ENCODE assay signal across 1 cellular context in the genomic region with DNA sequence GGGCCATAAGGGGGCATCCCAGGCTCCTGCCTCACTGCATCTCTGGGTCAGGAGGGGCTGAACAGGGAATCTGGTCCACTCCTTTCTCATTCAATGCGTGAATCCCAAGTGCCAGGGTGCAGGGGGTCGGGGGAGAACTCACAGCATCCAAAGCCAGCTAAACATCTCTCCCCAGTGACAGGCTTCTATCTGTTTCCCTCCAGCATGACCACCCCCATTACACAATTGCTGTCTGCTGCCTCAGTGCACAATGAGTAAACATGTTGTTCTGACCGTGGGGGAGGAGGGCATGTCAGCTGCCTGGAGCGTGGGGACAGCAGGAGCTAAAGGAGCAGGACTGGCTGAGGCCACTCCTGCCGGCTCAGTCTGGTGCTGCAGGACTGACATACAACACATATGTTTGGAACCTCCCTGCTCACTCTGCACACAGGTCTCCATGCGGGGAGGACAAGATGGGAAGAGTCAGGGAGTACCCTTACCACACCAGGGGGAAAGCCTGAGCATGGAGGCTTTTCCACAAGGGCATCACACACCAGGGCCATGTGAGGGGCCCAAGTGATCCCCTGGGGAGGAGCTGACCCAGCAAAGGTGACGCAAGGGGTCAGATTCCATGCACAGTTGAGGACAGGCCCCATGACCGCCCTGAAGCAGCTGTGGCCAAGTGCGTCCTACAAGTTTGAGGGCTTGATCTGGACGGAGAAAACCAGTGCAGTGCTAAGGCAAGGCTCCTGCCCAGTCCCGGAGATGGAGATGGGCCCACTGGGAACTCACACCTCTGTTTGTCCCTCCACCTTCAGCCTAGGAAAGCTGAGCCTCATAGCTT.
TF ChIP-seq lines count a peak whose summit lies in the region.

No MANE protein-coding gene starts in this region.

TF ChIP-seq in HepG2, 621 proteins besides CTCF, POLR2A, EP300 and RAD21 (continued from another document and continues in another):
- TF ChIP-seq, protein P1, sequence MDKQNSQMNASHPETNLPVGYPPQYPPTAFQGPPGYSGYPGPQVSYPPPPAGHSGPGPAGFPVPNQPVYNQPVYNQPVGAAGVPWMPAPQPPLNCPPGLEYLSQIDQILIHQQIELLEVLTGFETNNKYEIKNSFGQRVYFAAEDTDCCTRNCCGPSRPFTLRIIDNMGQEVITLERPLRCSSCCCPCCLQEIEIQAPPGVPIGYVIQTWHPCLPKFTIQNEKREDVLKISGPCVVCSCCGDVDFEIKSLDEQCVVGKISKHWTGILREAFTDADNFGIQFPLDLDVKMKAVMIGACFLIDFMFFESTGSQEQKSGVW (CRISPR knock-in tag; IDR thresholded peaks at IDR 0.05; ENCODE audit: borderline replicate concordance) = no peak
- TF ChIP-seq, protein P2, sequence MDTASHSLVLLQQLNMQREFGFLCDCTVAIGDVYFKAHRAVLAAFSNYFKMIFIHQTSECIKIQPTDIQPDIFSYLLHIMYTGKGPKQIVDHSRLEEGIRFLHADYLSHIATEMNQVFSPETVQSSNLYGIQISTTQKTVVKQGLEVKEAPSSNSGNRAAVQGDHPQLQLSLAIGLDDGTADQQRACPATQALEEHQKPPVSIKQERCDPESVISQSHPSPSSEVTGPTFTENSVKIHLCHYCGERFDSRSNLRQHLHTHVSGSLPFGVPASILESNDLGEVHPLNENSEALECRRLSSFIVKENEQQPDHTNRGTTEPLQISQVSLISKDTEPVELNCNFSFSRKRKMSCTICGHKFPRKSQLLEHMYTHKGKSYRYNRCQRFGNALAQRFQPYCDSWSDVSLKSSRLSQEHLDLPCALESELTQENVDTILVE (CRISPR knock-in tag; IDR thresholded peaks at IDR 0.05) = no peak
- TF ChIP-seq HHEX (CRISPR knock-in tag; IDR thresholded peaks at IDR 0.05) (0 out of 2 replicates have a peak, but pooled peaks have one; percentile 21), ZNF644 (CRISPR knock-in tag; IDR thresholded peaks at IDR 0.05; ENCODE audit: low read depth) (no peak), CHCHD3 (CRISPR knock-in tag; IDR thresholded peaks at IDR 0.05) (no peak), POLR2G (IDR thresholded peaks at IDR 0.05; ENCODE audit: low read depth, low read length) (peak; percentile 66; the same call in 1 of the 2 replicates), GPN1 (CRISPR knock-in tag; IDR thresholded peaks at IDR 0.05; ENCODE audit: borderline replicate concordance) (no peak), MIER3 (CRISPR knock-in tag; IDR thresholded peaks at IDR 0.05; ENCODE audit: borderline replicate concordance) (peak; percentile 26; the same call in 1 of the 2 replicates), NCOA2 (CRISPR knock-in tag; IDR thresholded peaks at IDR 0.05) (no peak), BRD4 (CRISPR knock-in tag; IDR thresholded peaks at IDR 0.05) (no peak), ZMYM2 (CRISPR knock-in tag; IDR thresholded peaks at IDR 0.05) (no peak), NFKB2 (CRISPR knock-in tag; IDR thresholded peaks at IDR 0.05; ENCODE audit: borderline replicate concordance) (no peak; the same call in 1 of the 2 replicates), TARDBP (CRISPR knock-in tag; IDR thresholded peaks at IDR 0.05) (peak; percentile 76), KMT2A (CRISPR knock-in tag; IDR thresholded peaks at IDR 0.05) (no peak), IKZF1 (IDR thresholded peaks at IDR 0.05) (no peak), HDAC2 (CRISPR knock-in tag; IDR thresholded peaks at IDR 0.05) (peak; percentile 68), HNRNPK (IDR thresholded peaks at IDR 0.05; ENCODE audit: low read depth, low read length, poor library complexity, severe bottlenecking) (no peak), GATAD2A (CRISPR knock-in tag; IDR thresholded peaks at IDR 0.05) (peak; percentile 79), NFYC (CRISPR knock-in tag; IDR thresholded peaks at IDR 0.05) (no peak), TCF12 (IDR thresholded peaks at IDR 0.05) (no peak), TCF12 (CRISPR knock-in tag; IDR thresholded peaks at IDR 0.05) (no peak), REPIN1 (CRISPR knock-in tag; IDR thresholded peaks at IDR 0.05; ENCODE audit: borderline replicate concordance, low read depth) (peak; percentile 40; the same call in 1 of the 2 replicates), TBX2 (CRISPR knock-in tag; IDR thresholded peaks at IDR 0.05; ENCODE audit: borderline replicate concordance) (peak; percentile 84), ZNF205 (CRISPR knock-in tag; IDR thresholded peaks at IDR 0.05) (no peak), RFX1 (IDR thresholded peaks at IDR 0.05) (no peak), ZFP36 (IDR thresholded peaks at IDR 0.05; ENCODE audit: borderline replicate concordance, low read depth, low read length, partially characterized antibody) (no peak), ZNF17 (CRISPR knock-in tag; IDR thresholded peaks at IDR 0.05) (no peak), JARID2 (CRISPR knock-in tag; IDR thresholded peaks at IDR 0.05; ENCODE audit: insufficient replicate concordance) (no peak), TEAD2 (CRISPR knock-in tag; IDR thresholded peaks at IDR 0.05) (no peak), ZFP37 (CRISPR knock-in tag; IDR thresholded peaks at IDR 0.05; ENCODE audit: borderline replicate concordance) (no peak)
- TF ChIP-seq, protein P3, sequence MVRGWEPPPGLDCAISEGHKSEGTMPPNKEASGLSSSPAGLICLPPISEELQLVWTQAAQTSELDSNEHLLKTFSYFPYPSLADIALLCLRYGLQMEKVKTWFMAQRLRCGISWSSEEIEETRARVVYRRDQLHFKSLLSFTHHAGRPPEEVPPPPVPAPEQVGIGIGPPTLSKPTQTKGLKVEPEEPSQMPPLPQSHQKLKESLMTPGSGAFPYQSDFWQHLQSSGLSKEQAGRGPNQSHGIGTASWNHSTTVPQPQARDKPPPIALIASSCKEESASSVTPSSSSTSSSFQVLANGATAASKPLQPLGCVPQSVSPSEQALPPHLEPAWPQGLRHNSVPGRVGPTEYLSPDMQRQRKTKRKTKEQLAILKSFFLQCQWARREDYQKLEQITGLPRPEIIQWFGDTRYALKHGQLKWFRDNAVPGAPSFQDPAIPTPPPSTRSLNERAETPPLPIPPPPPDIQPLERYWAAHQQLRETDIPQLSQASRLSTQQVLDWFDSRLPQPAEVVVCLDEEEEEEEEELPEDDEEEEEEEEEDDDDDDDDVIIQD (CRISPR knock-in tag; IDR thresholded peaks at IDR 0.05; ENCODE audit: low read depth) = no peak
- TF ChIP-seq, protein P4, sequence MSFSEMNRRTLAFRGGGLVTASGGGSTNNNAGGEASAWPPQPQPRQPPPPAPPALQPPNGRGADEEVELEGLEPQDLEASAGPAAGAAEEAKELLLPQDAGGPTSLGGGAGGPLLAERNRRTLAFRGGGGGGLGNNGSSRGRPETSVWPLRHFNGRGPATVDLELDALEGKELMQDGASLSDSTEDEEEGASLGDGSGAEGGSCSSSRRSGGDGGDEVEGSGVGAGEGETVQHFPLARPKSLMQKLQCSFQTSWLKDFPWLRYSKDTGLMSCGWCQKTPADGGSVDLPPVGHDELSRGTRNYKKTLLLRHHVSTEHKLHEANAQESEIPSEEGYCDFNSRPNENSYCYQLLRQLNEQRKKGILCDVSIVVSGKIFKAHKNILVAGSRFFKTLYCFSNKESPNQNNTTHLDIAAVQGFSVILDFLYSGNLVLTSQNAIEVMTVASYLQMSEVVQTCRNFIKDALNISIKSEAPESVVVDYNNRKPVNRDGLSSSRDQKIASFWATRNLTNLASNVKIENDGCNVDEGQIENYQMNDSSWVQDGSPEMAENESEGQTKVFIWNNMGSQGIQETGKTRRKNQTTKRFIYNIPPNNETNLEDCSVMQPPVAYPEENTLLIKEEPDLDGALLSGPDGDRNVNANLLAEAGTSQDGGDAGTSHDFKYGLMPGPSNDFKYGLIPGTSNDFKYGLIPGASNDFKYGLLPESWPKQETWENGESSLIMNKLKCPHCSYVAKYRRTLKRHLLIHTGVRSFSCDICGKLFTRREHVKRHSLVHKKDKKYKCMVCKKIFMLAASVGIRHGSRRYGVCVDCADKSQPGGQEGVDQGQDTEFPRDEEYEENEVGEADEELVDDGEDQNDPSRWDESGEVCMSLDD (CRISPR knock-in tag; IDR thresholded peaks at IDR 0.05; ENCODE audit: borderline replicate concordance) = no peak
- TF ChIP-seq, protein P5, sequence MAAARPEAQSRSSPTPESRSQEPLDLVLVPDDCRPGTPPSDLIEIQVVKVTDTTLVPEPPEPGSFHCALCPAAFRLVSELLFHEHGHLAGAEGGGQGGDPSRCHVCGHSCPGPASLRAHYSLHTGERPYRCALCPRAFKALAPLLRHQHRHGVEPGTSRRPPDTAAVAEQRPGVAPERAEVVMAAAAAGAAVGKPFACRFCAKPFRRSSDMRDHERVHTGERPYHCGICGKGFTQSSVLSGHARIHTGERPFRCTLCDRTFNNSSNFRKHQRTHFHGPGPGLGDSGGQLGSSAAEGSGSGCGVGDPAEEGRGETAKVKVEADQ (CRISPR knock-in tag; IDR thresholded peaks at IDR 0.05; ENCODE audit: borderline replicate concordance) = no peak
- TF ChIP-seq, protein P6, sequence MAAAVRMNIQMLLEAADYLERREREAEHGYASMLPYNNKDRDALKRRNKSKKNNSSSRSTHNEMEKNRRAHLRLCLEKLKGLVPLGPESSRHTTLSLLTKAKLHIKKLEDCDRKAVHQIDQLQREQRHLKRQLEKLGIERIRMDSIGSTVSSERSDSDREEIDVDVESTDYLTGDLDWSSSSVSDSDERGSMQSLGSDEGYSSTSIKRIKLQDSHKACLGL (CRISPR knock-in tag; IDR thresholded peaks at IDR 0.05) = peak; percentile 56; the same call in 1 of the 2 replicates
- TF ChIP-seq, protein P7, sequence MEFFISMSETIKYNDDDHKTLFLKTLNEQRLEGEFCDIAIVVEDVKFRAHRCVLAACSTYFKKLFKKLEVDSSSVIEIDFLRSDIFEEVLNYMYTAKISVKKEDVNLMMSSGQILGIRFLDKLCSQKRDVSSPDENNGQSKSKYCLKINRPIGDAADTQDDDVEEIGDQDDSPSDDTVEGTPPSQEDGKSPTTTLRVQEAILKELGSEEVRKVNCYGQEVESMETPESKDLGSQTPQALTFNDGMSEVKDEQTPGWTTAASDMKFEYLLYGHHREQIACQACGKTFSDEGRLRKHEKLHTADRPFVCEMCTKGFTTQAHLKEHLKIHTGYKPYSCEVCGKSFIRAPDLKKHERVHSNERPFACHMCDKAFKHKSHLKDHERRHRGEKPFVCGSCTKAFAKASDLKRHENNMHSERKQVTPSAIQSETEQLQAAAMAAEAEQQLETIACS (CRISPR knock-in tag; IDR thresholded peaks at IDR 0.05) = no peak
- TF ChIP-seq, protein P8, sequence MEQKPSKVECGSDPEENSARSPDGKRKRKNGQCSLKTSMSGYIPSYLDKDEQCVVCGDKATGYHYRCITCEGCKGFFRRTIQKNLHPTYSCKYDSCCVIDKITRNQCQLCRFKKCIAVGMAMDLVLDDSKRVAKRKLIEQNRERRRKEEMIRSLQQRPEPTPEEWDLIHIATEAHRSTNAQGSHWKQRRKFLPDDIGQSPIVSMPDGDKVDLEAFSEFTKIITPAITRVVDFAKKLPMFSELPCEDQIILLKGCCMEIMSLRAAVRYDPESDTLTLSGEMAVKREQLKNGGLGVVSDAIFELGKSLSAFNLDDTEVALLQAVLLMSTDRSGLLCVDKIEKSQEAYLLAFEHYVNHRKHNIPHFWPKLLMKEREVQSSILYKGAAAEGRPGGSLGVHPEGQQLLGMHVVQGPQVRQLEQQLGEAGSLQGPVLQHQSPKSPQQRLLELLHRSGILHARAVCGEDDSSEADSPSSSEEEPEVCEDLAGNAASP (CRISPR knock-in tag; IDR thresholded peaks at IDR 0.05; ENCODE audit: borderline replicate concordance) = no peak; the same call in 1 of the 2 replicates
- TF ChIP-seq, protein P9, sequence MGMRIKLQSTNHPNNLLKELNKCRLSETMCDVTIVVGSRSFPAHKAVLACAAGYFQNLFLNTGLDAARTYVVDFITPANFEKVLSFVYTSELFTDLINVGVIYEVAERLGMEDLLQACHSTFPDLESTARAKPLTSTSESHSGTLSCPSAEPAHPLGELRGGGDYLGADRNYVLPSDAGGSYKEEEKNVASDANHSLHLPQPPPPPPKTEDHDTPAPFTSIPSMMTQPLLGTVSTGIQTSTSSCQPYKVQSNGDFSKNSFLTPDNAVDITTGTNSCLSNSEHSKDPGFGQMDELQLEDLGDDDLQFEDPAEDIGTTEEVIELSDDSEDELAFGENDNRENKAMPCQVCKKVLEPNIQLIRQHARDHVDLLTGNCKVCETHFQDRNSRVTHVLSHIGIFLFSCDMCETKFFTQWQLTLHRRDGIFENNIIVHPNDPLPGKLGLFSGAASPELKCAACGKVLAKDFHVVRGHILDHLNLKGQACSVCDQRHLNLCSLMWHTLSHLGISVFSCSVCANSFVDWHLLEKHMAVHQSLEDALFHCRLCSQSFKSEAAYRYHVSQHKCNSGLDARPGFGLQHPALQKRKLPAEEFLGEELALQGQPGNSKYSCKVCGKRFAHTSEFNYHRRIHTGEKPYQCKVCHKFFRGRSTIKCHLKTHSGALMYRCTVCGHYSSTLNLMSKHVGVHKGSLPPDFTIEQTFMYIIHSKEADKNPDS (CRISPR knock-in tag; IDR thresholded peaks at IDR 0.05) = no peak
- TF ChIP-seq, protein P10, sequence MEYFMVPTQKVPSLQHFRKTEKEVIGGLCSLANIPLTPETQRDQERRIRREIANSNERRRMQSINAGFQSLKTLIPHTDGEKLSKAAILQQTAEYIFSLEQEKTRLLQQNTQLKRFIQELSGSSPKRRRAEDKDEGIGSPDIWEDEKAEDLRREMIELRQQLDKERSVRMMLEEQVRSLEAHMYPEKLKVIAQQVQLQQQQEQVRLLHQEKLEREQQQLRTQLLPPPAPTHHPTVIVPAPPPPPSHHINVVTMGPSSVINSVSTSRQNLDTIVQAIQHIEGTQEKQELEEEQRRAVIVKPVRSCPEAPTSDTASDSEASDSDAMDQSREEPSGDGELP (IDR thresholded peaks at IDR 0.05; ENCODE audit: borderline replicate concordance, low read depth) = peak; percentile 73; the same call in 1 of the 2 replicates
- TF ChIP-seq, protein P11, sequence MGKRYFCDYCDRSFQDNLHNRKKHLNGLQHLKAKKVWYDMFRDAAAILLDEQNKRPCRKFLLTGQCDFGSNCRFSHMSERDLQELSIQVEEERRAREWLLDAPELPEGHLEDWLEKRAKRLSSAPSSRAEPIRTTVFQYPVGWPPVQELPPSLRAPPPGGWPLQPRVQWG (CRISPR knock-in tag; IDR thresholded peaks at IDR 0.05; ENCODE audit: borderline replicate concordance, low read depth) = no peak
- TF ChIP-seq, protein P12, sequence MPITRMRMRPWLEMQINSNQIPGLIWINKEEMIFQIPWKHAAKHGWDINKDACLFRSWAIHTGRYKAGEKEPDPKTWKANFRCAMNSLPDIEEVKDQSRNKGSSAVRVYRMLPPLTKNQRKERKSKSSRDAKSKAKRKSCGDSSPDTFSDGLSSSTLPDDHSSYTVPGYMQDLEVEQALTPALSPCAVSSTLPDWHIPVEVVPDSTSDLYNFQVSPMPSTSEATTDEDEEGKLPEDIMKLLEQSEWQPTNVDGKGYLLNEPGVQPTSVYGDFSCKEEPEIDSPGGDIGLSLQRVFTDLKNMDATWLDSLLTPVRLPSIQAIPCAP (CRISPR knock-in tag; IDR thresholded peaks at IDR 0.05; ENCODE audit: low read depth) = no peak
- TF ChIP-seq, protein P13, sequence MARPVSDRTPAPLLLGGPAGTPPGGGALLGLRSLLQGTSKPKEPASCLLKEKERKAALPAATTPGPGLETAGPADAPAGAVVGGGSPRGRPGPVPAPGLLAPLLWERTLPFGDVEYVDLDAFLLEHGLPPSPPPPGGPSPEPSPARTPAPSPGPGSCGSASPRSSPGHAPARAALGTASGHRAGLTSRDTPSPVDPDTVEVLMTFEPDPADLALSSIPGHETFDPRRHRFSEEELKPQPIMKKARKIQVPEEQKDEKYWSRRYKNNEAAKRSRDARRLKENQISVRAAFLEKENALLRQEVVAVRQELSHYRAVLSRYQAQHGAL (CRISPR knock-in tag; IDR thresholded peaks at IDR 0.05; ENCODE audit: not compliant biosample characterization) = no peak
